In the genomic region with DNA sequence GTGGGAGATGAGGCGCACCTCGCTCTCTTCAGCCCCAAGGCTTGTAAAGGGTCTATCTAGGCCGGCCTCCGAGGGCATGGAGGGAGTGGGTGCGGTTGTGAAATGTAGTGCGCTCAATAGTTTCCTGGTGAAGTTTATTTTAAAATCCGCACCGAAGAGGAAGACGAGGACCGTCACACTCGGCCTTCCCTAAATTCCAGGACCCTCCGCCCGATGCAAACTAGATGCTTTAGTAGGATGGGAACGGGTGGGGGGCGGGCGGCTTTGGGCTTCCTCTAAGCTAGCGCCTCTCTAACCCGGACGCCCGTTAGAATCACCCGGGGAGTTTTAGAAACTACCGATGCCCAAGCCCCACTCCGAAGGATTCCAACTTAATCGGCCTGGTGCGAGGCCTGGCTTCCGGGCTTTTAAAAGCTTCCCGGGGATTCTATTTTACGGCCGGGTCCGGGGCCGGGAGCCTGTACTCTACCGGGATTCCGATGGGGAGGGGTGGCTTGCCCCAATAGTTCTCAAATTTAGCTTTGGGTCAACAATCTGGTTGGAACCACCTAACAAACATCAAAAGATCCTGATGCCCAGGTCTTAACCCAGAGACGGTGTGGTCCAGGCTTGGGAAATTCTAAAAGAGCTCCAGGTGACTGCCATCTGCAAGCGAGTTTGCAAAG, we compare ENCODE assay signal across 9 cellular contexts. TPM values are rescaled to one million over a fixed set of nuclear protein-coding genes. Genes with fewer than 3 reads are reported as not detected.
DNase-seq lines count a peak whose midpoint lies in the region; ATAC-seq and TF ChIP-seq lines count a peak whose summit lies in the region.
"Had no signal": no experiment of that assay in that cellular context is flagged by ENCODE, and none has a peak within 500 bp of the region (broad histone marks: within the 10 kb centered on the region; RNA-seq: fewer than 3 reads in every experiment).

No MANE protein-coding gene starts in this region.

- 25 to 30% methylated on average over 16 to 17 of the region's 35 CpGs for WGBS in gastroesophageal sphincter (ENCODE audit: low coverage in 1 of 2), 2 donors
- WGBS in spleen, 5 donors: 3 to 5% (median 5%) methylated on average over 33 to 35 of the region's 35 CpGs

- TF ChIP-seq CTCF in BE2C (IDR thresholded peaks at IDR 0.05; ENCODE audit: low read depth, low read length) (no peak; the same call in 1 of the 2 replicates), gastroesophageal sphincter (IDR thresholded peaks at IDR 0.05) (no peak), spleen (IDR thresholded peaks at IDR 0.05 in 8 of 11, conservative IDR thresholded peaks at IDR 0.05 in 3 of 11) (peak in 4 of 11 experiments; percentile 11 to 92 (median 51))

- peaks cover 12% of the 10 kb centered on the region for H3K4me1 ChIP-seq in BE2C
- peaks cover 17% of the 10 kb centered on the region for H3K4me1 ChIP-seq in SJSA1 (replicated peaks)
- H3K4me1 ChIP-seq in gastroesophageal sphincter: peaks cover 0 to 44% (median 15%) of the 10 kb centered on the region in 3 donors
- H3K4me1 ChIP-seq in spleen: peaks cover 12 to 71% (median 36%) of the 10 kb centered on the region in 6 donors

- intact Hi-C loops in spleen (cut with DNase I; ENCODE audit: low total_unique reads): loop anchor here (5.0 to 10.0 kb wide), 2 partner anchors 133 to 510 kb away; no protein-coding TSS in a partner anchor

- H3K27me3 ChIP-seq in BE2C: no peaks in the 10 kb centered on the region
- no peaks in the 10 kb centered on the region for H3K27me3 ChIP-seq in SJSA1 (replicated peaks)
- H3K27me3 ChIP-seq in gastroesophageal sphincter: no peaks in the 10 kb centered on the region
- peaks cover 0 to 6% (median 0%) of the 10 kb centered on the region in 7 donors for H3K27me3 ChIP-seq in spleen (replicated peaks in 1 of 7)

- TF ChIP-seq POLR2A in gastroesophageal sphincter (IDR thresholded peaks at IDR 0.05) (no peak), spleen (IDR thresholded peaks at IDR 0.05) (no peak)

- H3K36me3 ChIP-seq in BE2C (no peaks in the 10 kb centered on the region), SJSA1 (no peaks in the 10 kb centered on the region; the same call in 1 of the 2 replicates), gastroesophageal sphincter (no peaks in the 10 kb centered on the region), spleen (no peaks in the 10 kb centered on the region)

- no peak for TF ChIP-seq EP300 in gastroesophageal sphincter (IDR thresholded peaks at IDR 0.05)

- H3K4me3 ChIP-seq in BE2C (ENCODE audit: low read depth, low read length): peak overlapping the region; percentile 61
- peak overlapping the region; percentile 61 for H3K4me3 ChIP-seq in SJSA1
- H3K4me3 ChIP-seq in gastroesophageal sphincter: peak overlapping the region; percentile 3 to 92
- H3K4me3 ChIP-seq in spleen: peak overlapping the region in 6 of 8 donors; percentile 69 to 94 (median 86)

- H3K9me3 ChIP-seq in BE2C (no peaks in the 10 kb centered on the region), SJSA1 (replicated peaks) (no peaks in the 10 kb centered on the region), gastroesophageal sphincter (no peaks in the 10 kb centered on the region), spleen (no peaks in the 10 kb centered on the region)

- no peak overlapping the region for H3K27ac ChIP-seq in SJSA1
- H3K27ac ChIP-seq in gastroesophageal sphincter: peak overlapping the region in 3 of 4 donors; percentile 80 to 82 (median 82)
- peak overlapping the region in 5 of 8 donors; percentile 1 to 90 (median 88) for H3K27ac ChIP-seq in spleen
- H3K27ac ChIP-seq: epithelial cell of prostate had no signal

- DNase-seq in BE2C: no peak
- no peak for DNase-seq in SJSA1 (ENCODE audit: low read depth in 1 of 2, low spot score in 2 of 2)
- peak; percentile 78 for DNase-seq in spleen
- no peak for DNase-seq in NCI-H2196 (lab: John Stamatoyannopoulos, UW; ENCODE audit: unreplicated experiment)
- no peak for DNase-seq in NCI-H748 (lab: John Stamatoyannopoulos, UW; ENCODE audit: unreplicated experiment)

- peak; percentile 7 for ATAC-seq in GM21515 (IDR thresholded peaks at IDR 0.05; ENCODE audit: unreplicated experiment)
- no peak for ATAC-seq in gastroesophageal sphincter
- no peak for ATAC-seq in HG02763 (IDR thresholded peaks at IDR 0.05; ENCODE audit: unreplicated experiment)

RNA-seq across cellular contexts. Expression of a gene that starts 0.5 kb away (rescaled TPM):
- polyA plus RNA-seq in BE2C (2012; ENCODE audit: insufficient read depth, insufficient read length, low read depth): 14.5 TPM
- 4.6 and 17.9 TPM in 2 replicates for total RNA-seq in SJSA1 (2014; rRNA removed; shearing (Covaris generic))
- total RNA-seq in gastroesophageal sphincter (10 to 100 TPM in 1 of 4 donors, 1 to 10 TPM in 3; 4.4 to 18.7 (median 4.7) TPM), spleen (10 to 100 TPM; 11.8 to 20.9 (median 19.2) TPM)
- 10 to 100 TPM; 24.5 to 33.3 (median 29.7) TPM for polyA plus RNA-seq in spleen
